In the genomic region with DNA sequence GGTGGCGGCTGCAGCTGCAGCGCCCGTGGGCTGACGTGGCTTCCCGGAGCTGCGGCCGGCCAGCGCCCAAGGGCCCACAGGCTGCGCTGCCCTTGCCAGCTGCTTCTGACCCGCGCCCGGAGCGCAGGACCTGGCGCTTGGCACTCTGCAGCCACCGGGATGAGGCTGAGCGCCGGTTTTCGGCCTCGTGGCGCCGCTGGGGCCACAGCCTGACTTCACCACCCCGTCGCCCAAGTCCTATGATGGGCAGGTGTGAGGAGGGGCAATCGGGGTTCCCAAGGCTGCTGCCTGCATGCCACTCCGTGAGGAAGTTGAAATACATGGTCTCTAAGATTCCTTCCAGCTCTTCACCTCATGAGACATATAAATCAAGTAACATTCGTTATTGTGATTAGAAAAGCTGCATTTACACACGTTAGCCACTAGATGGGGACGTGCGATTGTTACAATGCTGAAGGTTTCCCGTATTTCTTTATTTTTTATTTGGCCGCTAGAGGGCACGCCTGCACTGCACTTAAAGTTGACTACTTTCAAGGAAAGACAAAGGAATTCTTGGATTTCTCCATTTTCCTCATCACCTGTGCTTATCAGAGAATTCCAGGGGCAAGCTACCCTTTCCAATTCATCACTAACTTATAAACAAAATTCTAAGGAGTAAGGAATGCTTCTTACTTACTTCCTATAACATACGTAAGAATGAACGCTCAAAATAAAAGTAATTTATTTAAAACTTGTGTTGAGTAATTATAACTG, we compare ENCODE assay signal across 1 cellular context.
TF ChIP-seq lines count a peak whose summit lies in the region.
"Not testable (repeated sequence)": the region's sequence is repeated elsewhere in the genome, so short reads cannot be mapped to it uniquely, and the experiment has no call there.

No MANE protein-coding gene starts in this region.

TF ChIP-seq in K562, 482 proteins besides CTCF, POLR2A, EP300 and RAD21:
- peak; percentile 53; the same call in 1 of the 2 replicates for TF ChIP-seq POLR2G (IDR thresholded peaks at IDR 0.05; ENCODE audit: low read depth, low read length)
- TF ChIP-seq MAZ (CRISPR knock-in tag; conservative IDR thresholded peaks at IDR 0.05 in 1 of 2, IDR thresholded peaks at IDR 0.05 in 1 of 2): peak in 1 of 2 experiments; percentile 14; a peak in 1 of 4 replicates
- TF ChIP-seq, protein P1, sequence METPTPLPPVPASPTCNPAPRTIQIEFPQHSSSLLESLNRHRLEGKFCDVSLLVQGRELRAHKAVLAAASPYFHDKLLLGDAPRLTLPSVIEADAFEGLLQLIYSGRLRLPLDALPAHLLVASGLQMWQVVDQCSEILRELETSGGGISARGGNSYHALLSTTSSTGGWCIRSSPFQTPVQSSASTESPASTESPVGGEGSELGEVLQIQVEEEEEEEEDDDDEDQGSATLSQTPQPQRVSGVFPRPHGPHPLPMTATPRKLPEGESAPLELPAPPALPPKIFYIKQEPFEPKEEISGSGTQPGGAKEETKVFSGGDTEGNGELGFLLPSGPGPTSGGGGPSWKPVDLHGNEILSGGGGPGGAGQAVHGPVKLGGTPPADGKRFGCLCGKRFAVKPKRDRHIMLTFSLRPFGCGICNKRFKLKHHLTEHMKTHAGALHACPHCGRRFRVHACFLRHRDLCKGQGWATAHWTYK (CRISPR knock-in tag; IDR thresholded peaks at IDR 0.05): peak; percentile 30; the same call in 1 of the 2 replicates
- TF ChIP-seq ZFX (CRISPR knock-in tag; IDR thresholded peaks at IDR 0.05): peak; percentile 49
- TF ChIP-seq, protein P2, sequence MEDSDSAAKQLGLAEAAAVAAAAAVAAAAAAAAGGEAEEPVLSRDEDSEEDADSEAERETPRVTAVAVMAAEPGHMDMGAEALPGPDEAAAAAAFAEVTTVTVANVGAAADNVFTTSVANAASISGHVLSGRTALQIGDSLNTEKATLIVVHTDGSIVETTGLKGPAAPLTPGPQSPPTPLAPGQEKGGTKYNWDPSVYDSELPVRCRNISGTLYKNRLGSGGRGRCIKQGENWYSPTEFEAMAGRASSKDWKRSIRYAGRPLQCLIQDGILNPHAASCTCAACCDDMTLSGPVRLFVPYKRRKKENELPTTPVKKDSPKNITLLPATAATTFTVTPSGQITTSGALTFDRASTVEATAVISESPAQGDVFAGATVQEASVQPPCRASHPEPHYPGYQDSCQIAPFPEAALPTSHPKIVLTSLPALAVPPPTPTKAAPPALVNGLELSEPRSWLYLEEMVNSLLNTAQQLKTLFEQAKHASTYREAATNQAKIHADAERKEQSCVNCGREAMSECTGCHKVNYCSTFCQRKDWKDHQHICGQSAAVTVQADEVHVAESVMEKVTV (CRISPR knock-in tag; IDR thresholded peaks at IDR 0.05): peak; percentile 80
- TF ChIP-seq EP400 (IDR thresholded peaks at IDR 0.05): 0 out of 2 replicates have a peak, but pooled peaks have one; percentile 9
- TF ChIP-seq, protein P3, sequence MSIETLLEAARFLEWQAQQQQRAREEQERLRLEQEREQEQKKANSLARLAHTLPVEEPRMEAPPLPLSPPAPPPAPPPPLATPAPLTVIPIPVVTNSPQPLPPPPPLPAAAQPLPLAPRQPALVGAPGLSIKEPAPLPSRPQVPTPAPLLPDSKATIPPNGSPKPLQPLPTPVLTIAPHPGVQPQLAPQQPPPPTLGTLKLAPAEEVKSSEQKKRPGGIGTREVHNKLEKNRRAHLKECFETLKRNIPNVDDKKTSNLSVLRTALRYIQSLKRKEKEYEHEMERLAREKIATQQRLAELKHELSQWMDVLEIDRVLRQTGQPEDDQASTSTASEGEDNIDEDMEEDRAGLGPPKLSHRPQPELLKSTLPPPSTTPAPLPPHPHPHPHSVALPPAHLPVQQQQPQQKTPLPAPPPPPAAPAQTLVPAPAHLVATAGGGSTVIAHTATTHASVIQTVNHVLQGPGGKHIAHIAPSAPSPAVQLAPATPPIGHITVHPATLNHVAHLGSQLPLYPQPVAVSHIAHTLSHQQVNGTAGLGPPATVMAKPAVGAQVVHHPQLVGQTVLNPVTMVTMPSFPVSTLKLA (conservative IDR thresholded peaks at IDR 0.05): 0 out of 4 replicates have a peak, but pooled peaks of 1 of the 2 experiments have one; percentile 22
- TF ChIP-seq, protein P4, sequence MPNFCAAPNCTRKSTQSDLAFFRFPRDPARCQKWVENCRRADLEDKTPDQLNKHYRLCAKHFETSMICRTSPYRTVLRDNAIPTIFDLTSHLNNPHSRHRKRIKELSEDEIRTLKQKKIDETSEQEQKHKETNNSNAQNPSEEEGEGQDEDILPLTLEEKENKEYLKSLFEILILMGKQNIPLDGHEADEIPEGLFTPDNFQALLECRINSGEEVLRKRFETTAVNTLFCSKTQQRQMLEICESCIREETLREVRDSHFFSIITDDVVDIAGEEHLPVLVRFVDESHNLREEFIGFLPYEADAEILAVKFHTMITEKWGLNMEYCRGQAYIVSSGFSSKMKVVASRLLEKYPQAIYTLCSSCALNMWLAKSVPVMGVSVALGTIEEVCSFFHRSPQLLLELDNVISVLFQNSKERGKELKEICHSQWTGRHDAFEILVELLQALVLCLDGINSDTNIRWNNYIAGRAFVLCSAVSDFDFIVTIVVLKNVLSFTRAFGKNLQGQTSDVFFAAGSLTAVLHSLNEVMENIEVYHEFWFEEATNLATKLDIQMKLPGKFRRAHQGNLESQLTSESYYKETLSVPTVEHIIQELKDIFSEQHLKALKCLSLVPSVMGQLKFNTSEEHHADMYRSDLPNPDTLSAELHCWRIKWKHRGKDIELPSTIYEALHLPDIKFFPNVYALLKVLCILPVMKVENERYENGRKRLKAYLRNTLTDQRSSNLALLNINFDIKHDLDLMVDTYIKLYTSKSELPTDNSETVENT (CRISPR knock-in tag; IDR thresholded peaks at IDR 0.05): 0 out of 2 replicates have a peak, but pooled peaks have one; percentile 30
- peak; percentile 26; the same call in 1 of the 2 replicates for TF ChIP-seq SMC3 (conservative IDR thresholded peaks at IDR 0.05; ENCODE audit: insufficient read depth, low read depth, low read length)
- TF ChIP-seq, protein P5, sequence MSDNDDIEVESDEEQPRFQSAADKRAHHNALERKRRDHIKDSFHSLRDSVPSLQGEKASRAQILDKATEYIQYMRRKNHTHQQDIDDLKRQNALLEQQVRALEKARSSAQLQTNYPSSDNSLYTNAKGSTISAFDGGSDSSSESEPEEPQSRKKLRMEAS (CRISPR knock-in tag; IDR thresholded peaks at IDR 0.05): peak; percentile 32; the same call in 1 of the 2 replicates
- peak; percentile 19; the same call in 1 of the 2 replicates for TF ChIP-seq PHF8 (IDR thresholded peaks at IDR 0.05; ENCODE audit: borderline replicate concordance, low read length)
- TF ChIP-seq ARID2 (IDR thresholded peaks at IDR 0.05): 0 out of 2 replicates have a peak, but pooled peaks have one; percentile 16
- TF ChIP-seq, protein P6, sequence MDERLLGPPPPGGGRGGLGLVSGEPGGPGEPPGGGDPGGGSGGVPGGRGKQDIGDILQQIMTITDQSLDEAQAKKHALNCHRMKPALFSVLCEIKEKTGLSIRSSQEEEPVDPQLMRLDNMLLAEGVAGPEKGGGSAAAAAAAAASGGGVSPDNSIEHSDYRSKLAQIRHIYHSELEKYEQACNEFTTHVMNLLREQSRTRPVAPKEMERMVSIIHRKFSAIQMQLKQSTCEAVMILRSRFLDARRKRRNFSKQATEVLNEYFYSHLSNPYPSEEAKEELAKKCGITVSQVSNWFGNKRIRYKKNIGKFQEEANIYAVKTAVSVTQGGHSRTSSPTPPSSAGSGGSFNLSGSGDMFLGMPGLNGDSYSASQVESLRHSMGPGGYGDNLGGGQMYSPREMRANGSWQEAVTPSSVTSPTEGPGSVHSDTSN (CRISPR knock-in tag; IDR thresholded peaks at IDR 0.05; ENCODE audit: low read depth): not testable (repeated sequence)
- TF ChIP-seq, protein P6 (tag; conservative IDR thresholded peaks at IDR 0.05; ENCODE audit: low read depth): 0 out of 2 replicates have a peak, but pooled peaks have one; percentile 25
- TF ChIP-seq MEIS2 (IDR thresholded peaks at IDR 0.05; ENCODE audit: partially characterized antibody): peak; percentile 34
- peak; percentile 44; the same call in 1 of the 2 replicates for TF ChIP-seq RBFOX2 (IDR thresholded peaks at IDR 0.05; ENCODE audit: low read depth, low read length)
